ENCODE assay signal across 14 cellular contexts in genomic region chr20:63943007-63943807, GRCh38. TPM values are rescaled to one million over a fixed set of nuclear protein-coding genes. Genes with fewer than 3 reads are reported as not detected.
A peak's percentile ranks its signal among the peaks of the same experiment; 100 is the strongest.
DNase-seq lines count a peak whose midpoint lies in the region; ATAC-seq, FAIRE-seq and TF ChIP-seq lines count a peak whose summit lies in the region.
"Had no signal": no experiment of that assay in that cellular context is flagged by ENCODE, and none has a peak within 500 bp of the region (broad histone marks: within the 10 kb centered on the region; RNA-seq: fewer than 3 reads in every experiment).

No MANE protein-coding gene starts in this region.

- ATAC-seq in pancreas, result peak in 1 of 4 donors; percentile 1
- no peak for ATAC-seq in HG03457 (IDR thresholded peaks at IDR 0.05; ENCODE audit: unreplicated experiment)

- WGBS in esophagus, 2 donors, result 59 to 71% methylated on average over 19 of the region's 19 CpGs
- WGBS in pancreas, 2 donors, result 72 to 77% methylated on average over 18 to 19 of the region's 19 CpGs

- H3K9me3 ChIP-seq in BLaER1 treated with 17β-estradiol and CSF1 and Interleukin-3, amounts not matched to agents 10 nM and 100 nM (replicated peaks in 1 of 11), result no peaks in the 10 kb centered on the region; a peak in 1 of 22 replicates
- no peaks in the 10 kb centered on the region for H3K9me3 ChIP-seq in HUES48 (ENCODE audit: control insufficient read depth, insufficient read depth, low read length)
- peaks cover 0 to 2% of the 10 kb centered on the region in 2 donors for H3K9me3 ChIP-seq in esophagus (ENCODE audit: control insufficient read depth in 2 of 2, insufficient read depth in 1 of 2, low read depth in 1 of 2, low read length in 1 of 2)
- no peaks in the 10 kb centered on the region for H3K9me3 ChIP-seq in pancreas
- no peaks in the 10 kb centered on the region for H3K9me3 ChIP-seq in BE2C

- no peak for TF ChIP-seq CTCF in pancreas (IDR thresholded peaks at IDR 0.05)
- TF ChIP-seq CTCF in BE2C (IDR thresholded peaks at IDR 0.05; ENCODE audit: low read depth, low read length), result no peak

- peaks cover 91 to 95% (median 94%) of the 10 kb centered on the region in 11 experiments for H4K20me1 ChIP-seq in BLaER1 treated with 17β-estradiol and CSF1 and Interleukin-3, amounts not matched to agents 10 nM and 100 nM

- H3K4me3 ChIP-seq in BLaER1 treated with 17β-estradiol and CSF1 and Interleukin-3, amounts not matched to agents 10 nM and 100 nM, result peak overlapping the region in 1 of 10 experiments; percentile 40; a peak in 3 of 20 replicates
- H3K4me3 ChIP-seq in HUES48 (ENCODE audit: low read depth, low read length) (no peak overlapping the region), esophagus (ENCODE audit: low read depth in 1 of 2, low read length in 2 of 2) (no peak overlapping the region), pancreas (no peak overlapping the region), H7 (ENCODE audit: insufficient read depth, low read depth, low read length) (no peak overlapping the region), BE2C (ENCODE audit: low read depth, low read length) (no peak overlapping the region)

- peak overlapping the region in 10 of 11 experiments; percentile 3 to 67 (median 53); a peak in 14 of 22 replicates for H3K9ac ChIP-seq in BLaER1 treated with 17β-estradiol and CSF1 and Interleukin-3, amounts not matched to agents 10 nM and 100 nM
- no peak overlapping the region for H3K9ac ChIP-seq in HUES48 (ENCODE audit: low read depth, low read length)

- peak overlapping the region; percentile 49 to 87 (median 73); a peak in 21 of 22 replicates for H3K4me2 ChIP-seq in BLaER1 treated with 17β-estradiol and CSF1 and Interleukin-3, amounts not matched to agents 10 nM and 100 nM

- peak overlapping the region in 8 of 11 experiments; percentile 51 to 78 (median 66); a peak in 14 of 22 replicates for H3K27ac ChIP-seq in BLaER1 treated with 17β-estradiol and CSF1 and Interleukin-3, amounts not matched to agents 10 nM and 100 nM
- H3K27ac ChIP-seq in HUES48 (ENCODE audit: low read depth, low read length) (peak overlapping the region; percentile 85), esophagus (ENCODE audit: low read depth in 2 of 2, low read length in 1 of 2) (peak overlapping the region; percentile 94 to 98), pancreas (no peak overlapping the region)

- no peaks in the 10 kb centered on the region for H3K27me3 ChIP-seq in BLaER1 treated with 17β-estradiol and CSF1 and Interleukin-3, amounts not matched to agents 10 nM and 100 nM
- no peaks in the 10 kb centered on the region for H3K27me3 ChIP-seq in HUES48 (ENCODE audit: control insufficient read depth, insufficient read depth, low read length)
- no peaks in the 10 kb centered on the region for H3K27me3 ChIP-seq in esophagus (ENCODE audit: control insufficient read depth in 1 of 2, insufficient read depth in 2 of 2, low read length in 2 of 2)
- H3K27me3 ChIP-seq in pancreas, result no peaks in the 10 kb centered on the region
- H3K27me3 ChIP-seq in H7 (ENCODE audit: control insufficient read depth, insufficient read depth, low read length), result no peaks in the 10 kb centered on the region
- H3K27me3 ChIP-seq in BE2C, result no peaks in the 10 kb centered on the region

- intact Hi-C loops in pancreas (cut with DNase I), result no loop called here

- FAIRE-seq in pancreas (lab: Jason Lieb, UNC), result no peak

- peaks cover 45 to 61% (median 52%) of the 10 kb centered on the region in 10 experiments for H3K4me1 ChIP-seq in BLaER1 treated with 17β-estradiol and CSF1 and Interleukin-3, amounts not matched to agents 10 nM and 100 nM
- H3K4me1 ChIP-seq in HUES48 (ENCODE audit: control insufficient read depth, insufficient read depth, low read length), result peaks cover 10% of the 10 kb centered on the region
- peaks cover 5 to 30% of the 10 kb centered on the region in 2 donors for H3K4me1 ChIP-seq in esophagus (ENCODE audit: control insufficient read depth in 2 of 2, insufficient read depth in 2 of 2, low read length in 1 of 2)
- peaks cover 0 to 3% (median 0%) of the 10 kb centered on the region in 3 donors for H3K4me1 ChIP-seq in pancreas
- H3K4me1 ChIP-seq in BE2C, result no peaks in the 10 kb centered on the region; the same call in 1 of the 2 replicates

- H3K36me3 ChIP-seq in BLaER1 treated with 17β-estradiol and CSF1 and Interleukin-3, amounts not matched to agents 10 nM and 100 nM, result peaks cover 60 to 78% (median 71%) of the 10 kb centered on the region in 11 experiments
- H3K36me3 ChIP-seq in HUES48 (ENCODE audit: control insufficient read depth, insufficient read depth, low read length) (peaks cover 47% of the 10 kb centered on the region), esophagus (ENCODE audit: control insufficient read depth in 2 of 2, insufficient read depth in 2 of 2, low read length in 1 of 2) (peaks cover 7 to 64% of the 10 kb centered on the region in 2 donors), pancreas (peaks cover 3 to 48% (median 17%) of the 10 kb centered on the region in 3 donors), H7 (replicated peaks; ENCODE audit: control insufficient read depth, insufficient read depth, low read length) (peaks cover 12% of the 10 kb centered on the region), BE2C (peaks cover 63% of the 10 kb centered on the region)

- DNase-seq in pancreas, result peak in 4 of 6 donors; percentile 12 to 82 (median 48)
- no peak for DNase-seq in H7
- no peak for DNase-seq in HT-29 (ENCODE audit: low spot score)
- no peak for DNase-seq in BE2C
- DNase-seq: activated CD4-positive, CD25-positive, alpha-beta regulatory T cell treated with anti-CD3 and anti-CD28 coated beads, Interleukin-2, amount 50 U/mL, for 72 hours; activated gamma-delta T cell; erythroblast; naive B cell; NCI-H1417 treated with DMSO at 0.1 percent for 48 hours; NCI-H526 treated with DMSO at 0.1 percent for 48 hours had no signal

RNA-seq across cellular contexts. Expression of gene UCKL1, which starts 13.0 kb away (rescaled TPM):
- 10 to 100 TPM; 40.6 to 47.3 TPM for polyA plus RNA-seq in esophagus
- total RNA-seq in pancreas, result 10 to 100 TPM; 13.9 to 23.1 (median 17.2) TPM
- polyA plus RNA-seq in pancreas, result 10 to 100 TPM; 67.8 to 84.7 TPM
- 21.8 and 26.6 TPM in 2 replicates for total RNA-seq in H7 (2014; rRNA removed; shearing (Covaris generic))
- 63.2 and 68.4 TPM in 2 replicates for total RNA-seq in HT-29 (2014; rRNA removed; shearing (Covaris generic))
- polyA plus RNA-seq in BE2C (2012; ENCODE audit: insufficient read depth, insufficient read length, low read depth), result 141 TPM

RNA-seq across cellular contexts. Expression of gene ZNF512B, which starts 26.5 kb away (rescaled TPM):
- polyA plus RNA-seq in esophagus (10 to 100 TPM; 10.1 to 18.3 TPM), pancreas (10 to 100 TPM; 12.8 to 22.0 TPM)
- total RNA-seq in pancreas, result 10 to 100 TPM in 3 of 6 donors, 1 to 10 TPM in 3; 8.5 to 12.8 (median 9.8) TPM
- total RNA-seq in H7 (2014; rRNA removed; shearing (Covaris generic)), result 13.3 and 15.5 TPM in 2 replicates
- 0.34 and 0.38 TPM in 2 replicates for total RNA-seq in HT-29 (2014; rRNA removed; shearing (Covaris generic))
- 24.8 TPM for polyA plus RNA-seq in BE2C (2012; ENCODE audit: insufficient read depth, insufficient read length, low read depth)

RNA-seq across cellular contexts. Expression of gene SAMD10, which starts 36.2 kb away (rescaled TPM):
- polyA plus RNA-seq in esophagus (10 to 100 TPM in 1 of 2 donors, 1 to 10 TPM in 1; 9.4 to 13.1 TPM), pancreas (1 to 10 TPM; 5.6 to 7.3 TPM)
- total RNA-seq in pancreas, result 1 to 10 TPM; 1.3 to 5.2 (median 3.1) TPM
- total RNA-seq in H7 (2014; rRNA removed; shearing (Covaris generic)), result 3.8 and 5.7 TPM in 2 replicates
- 47.2 and 51.9 TPM in 2 replicates for total RNA-seq in HT-29 (2014; rRNA removed; shearing (Covaris generic))
- polyA plus RNA-seq in BE2C (2012; ENCODE audit: insufficient read depth, insufficient read length, low read depth), result 22.3 TPM

RNA-seq across cellular contexts. Expression of gene PRPF6, which starts 37.7 kb away (rescaled TPM):
- polyA plus RNA-seq in esophagus (10 to 100 TPM; 24.6 to 39.0 TPM), pancreas (10 to 100 TPM; 35.7 to 49.2 TPM)
- total RNA-seq in pancreas, result 10 to 100 TPM; 27.2 to 39.4 (median 32.2) TPM
- 70.8 and 75.3 TPM in 2 replicates for total RNA-seq in H7 (2014; rRNA removed; shearing (Covaris generic))
- 102 and 110 TPM in 2 replicates for total RNA-seq in HT-29 (2014; rRNA removed; shearing (Covaris generic))
- 341 TPM for polyA plus RNA-seq in BE2C (2012; ENCODE audit: insufficient read depth, insufficient read length, low read depth)

RNA-seq across cellular contexts. Expression of gene DNAJC5, which starts 48.3 kb away (rescaled TPM):
- polyA plus RNA-seq in esophagus, result 10 to 100 TPM; 42.9 to 59.4 TPM
- total RNA-seq in pancreas, result 10 to 100 TPM; 25.0 to 31.5 (median 29.2) TPM
- polyA plus RNA-seq in pancreas, result 10 to 100 TPM; 20.1 to 23.3 TPM
- total RNA-seq in H7 (2014; rRNA removed; shearing (Covaris generic)), result 29.2 and 30.8 TPM in 2 replicates
- 106 and 109 TPM in 2 replicates for total RNA-seq in HT-29 (2014; rRNA removed; shearing (Covaris generic))
- 67.9 TPM for polyA plus RNA-seq in BE2C (2012; ENCODE audit: insufficient read depth, insufficient read length, low read depth)

Comparison
In these comparisons a context has a peak if more than half of its experiments do, and no peak if none do; other contexts are left out.
1. H3K27ac ChIP-seq: peak in BLaER1 treated with 17β-estradiol and CSF1 and Interleukin-3, amounts not matched to agents 10 nM and 100 nM (8 of 11), HUES48 (single experiment) and esophagus (2 of 2); none in pancreas (0 of 4).
2. DNase-seq: peak in pancreas (4 of 6); none in H7 (single experiment), HT-29 (single experiment) and BE2C (single experiment).